Comparison of ENCODE assay signal across 1 cellular context in the genomic region with DNA sequence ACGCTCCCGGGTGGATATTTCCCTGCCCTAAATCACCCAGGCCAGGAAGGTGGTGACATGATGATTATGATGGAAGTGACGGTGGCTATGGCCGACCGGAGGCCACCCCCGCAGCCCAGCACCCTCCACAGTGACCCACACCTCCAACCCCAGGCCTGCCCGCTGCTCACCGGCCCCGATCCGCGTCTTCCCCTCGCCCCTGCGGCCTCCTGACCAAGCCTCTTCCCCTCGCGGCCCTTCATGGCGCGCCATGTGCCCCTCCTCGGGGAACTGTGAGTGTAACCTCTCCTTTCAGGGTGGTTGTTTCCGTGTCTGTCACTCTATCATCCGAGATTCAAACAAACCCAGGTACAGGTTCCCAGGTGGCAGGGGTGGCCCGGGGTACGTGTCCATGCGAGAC.
TF ChIP-seq lines count a peak whose summit lies in the region.

No MANE protein-coding gene starts in this region.

TF ChIP-seq in SK-N-SH, 30 proteins besides CTCF, POLR2A, EP300 and RAD21 (continued from another document):
- TF ChIP-seq, protein P1, sequence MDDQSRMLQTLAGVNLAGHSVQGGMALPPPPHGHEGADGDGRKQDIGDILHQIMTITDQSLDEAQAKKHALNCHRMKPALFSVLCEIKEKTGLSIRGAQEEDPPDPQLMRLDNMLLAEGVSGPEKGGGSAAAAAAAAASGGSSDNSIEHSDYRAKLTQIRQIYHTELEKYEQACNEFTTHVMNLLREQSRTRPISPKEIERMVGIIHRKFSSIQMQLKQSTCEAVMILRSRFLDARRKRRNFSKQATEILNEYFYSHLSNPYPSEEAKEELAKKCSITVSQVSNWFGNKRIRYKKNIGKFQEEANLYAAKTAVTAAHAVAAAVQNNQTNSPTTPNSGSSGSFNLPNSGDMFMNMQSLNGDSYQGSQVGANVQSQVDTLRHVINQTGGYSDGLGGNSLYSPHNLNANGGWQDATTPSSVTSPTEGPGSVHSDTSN (IDR thresholded peaks at IDR 0.05): no peak
- TF ChIP-seq ELF1 (IDR thresholded peaks at IDR 0.05) (no peak), MAX (IDR thresholded peaks at IDR 0.05; ENCODE audit: low read depth) (no peak), POLR2AphosphoS5 (IDR thresholded peaks at IDR 0.05; ENCODE audit: low read depth, low read length) (no peak), TCF12 (IDR thresholded peaks at IDR 0.05) (no peak), FOSL2 (IDR thresholded peaks at IDR 0.05; ENCODE audit: borderline replicate concordance, low read depth) (no peak), EZH2phosphoT487 (IDR thresholded peaks at IDR 0.05; ENCODE audit: borderline replicate concordance, low read depth) (no peak)
